In genomic region chr7:8221124-8221523, GRCh38 we compare ENCODE assay signal across 13 cellular contexts.
"Had no signal": no experiment of that assay in that cellular context is flagged by ENCODE, and none has a peak within 500 bp of the region (broad histone marks: within the 10 kb centered on the region; RNA-seq: fewer than 3 reads in every experiment).

No MANE protein-coding gene starts in this region.

- H3K9me3 Mint-ChIP-seq: dendritic cell treated with granulocyte-macrophage colony-stimulating factor and Interleukin-4, amounts not matched to agents 40 ng/mL and 50 ng/mL, for 4 days; naive thymus-derived CD8-positive, alpha-beta T cell; stimulated activated naive B cell treated with anti-CD40 and anti-IgM and Interleukin-4, amounts not matched to agents 10 μg/mL and 1 μg/mL and 100 μg/mL, for 72 hours; stimulated activated naive CD8-positive, alpha-beta T cell treated with anti-CD3 and anti-CD28 coated beads, Interleukin-15, amount 100 ng/mL, for 72 hours had no signal

- H3K9me3 ChIP-seq: prostate gland, right lobe of liver, thoracic aorta had no signal

- H3K4me3 Mint-ChIP-seq: dendritic cell treated with granulocyte-macrophage colony-stimulating factor and Interleukin-4, amounts not matched to agents 40 ng/mL and 50 ng/mL, for 4 days; naive thymus-derived CD8-positive, alpha-beta T cell; stimulated activated naive B cell treated with anti-CD40 and anti-IgM and Interleukin-4, amounts not matched to agents 10 μg/mL and 1 μg/mL and 100 μg/mL, for 72 hours; stimulated activated naive CD8-positive, alpha-beta T cell treated with anti-CD3 and anti-CD28 coated beads, Interleukin-15, amount 100 ng/mL, for 72 hours had no signal

- H3K4me1 ChIP-seq: foreskin keratinocyte, parathyroid adenoma, prostate gland had no signal

- H2AFZ ChIP-seq: parathyroid adenoma had no signal

- DNase-seq: cerebellar nuclear complex; erythroblast; foreskin keratinocyte; naive thymus-derived CD8-positive, alpha-beta T cell; right lobe of liver; stimulated activated CD4-positive, alpha-beta T cell treated with anti-CD3 and anti-CD28 coated beads, Interleukin-4, amount 100 ng/mL, for 1 hour; stimulated activated naive B cell treated with anti-CD40 and anti-IgM and Interleukin-4, amounts not matched to agents 10 μg/mL and 1 μg/mL and 100 μg/mL, for 72 hours; stimulated activated naive CD8-positive, alpha-beta T cell treated with anti-CD3 and anti-CD28 coated beads, Interleukin-15, amount 100 ng/mL, for 72 hours; trophoblast cell had no signal

- H3K9ac ChIP-seq: parathyroid adenoma had no signal

- ATAC-seq: foreskin keratinocyte; naive thymus-derived CD8-positive, alpha-beta T cell; right lobe of liver; stimulated activated naive B cell treated with anti-CD40 and anti-IgM and Interleukin-4, amounts not matched to agents 10 μg/mL and 1 μg/mL and 100 μg/mL, for 72 hours had no signal

- H3K4me3 ChIP-seq: prostate gland, right lobe of liver, thoracic aorta had no signal

- H3K36me3 Mint-ChIP-seq: naive thymus-derived CD8-positive, alpha-beta T cell; stimulated activated naive B cell treated with anti-CD40 and anti-IgM and Interleukin-4, amounts not matched to agents 10 μg/mL and 1 μg/mL and 100 μg/mL, for 72 hours had no signal

- H3K27me3 ChIP-seq: foreskin keratinocyte, right lobe of liver had no signal

- H3K36me3 ChIP-seq: prostate gland, right lobe of liver had no signal

- H3K27ac Mint-ChIP-seq: dendritic cell treated with granulocyte-macrophage colony-stimulating factor and Interleukin-4, amounts not matched to agents 40 ng/mL and 50 ng/mL, for 4 days; stimulated activated naive B cell treated with anti-CD40 and anti-IgM and Interleukin-4, amounts not matched to agents 10 μg/mL and 1 μg/mL and 100 μg/mL, for 72 hours; stimulated activated naive CD8-positive, alpha-beta T cell treated with anti-CD3 and anti-CD28 coated beads, Interleukin-15, amount 100 ng/mL, for 72 hours had no signal

- H3K27ac ChIP-seq: foreskin keratinocyte, parathyroid adenoma, prostate gland, right lobe of liver, thoracic aorta had no signal

- H3K27me3 Mint-ChIP-seq: dendritic cell treated with granulocyte-macrophage colony-stimulating factor and Interleukin-4, amounts not matched to agents 40 ng/mL and 50 ng/mL, for 4 days had no signal

- H3K4me1 Mint-ChIP-seq: stimulated activated naive B cell treated with anti-CD40 and anti-IgM and Interleukin-4, amounts not matched to agents 10 μg/mL and 1 μg/mL and 100 μg/mL, for 72 hours had no signal
